In the genomic region with DNA sequence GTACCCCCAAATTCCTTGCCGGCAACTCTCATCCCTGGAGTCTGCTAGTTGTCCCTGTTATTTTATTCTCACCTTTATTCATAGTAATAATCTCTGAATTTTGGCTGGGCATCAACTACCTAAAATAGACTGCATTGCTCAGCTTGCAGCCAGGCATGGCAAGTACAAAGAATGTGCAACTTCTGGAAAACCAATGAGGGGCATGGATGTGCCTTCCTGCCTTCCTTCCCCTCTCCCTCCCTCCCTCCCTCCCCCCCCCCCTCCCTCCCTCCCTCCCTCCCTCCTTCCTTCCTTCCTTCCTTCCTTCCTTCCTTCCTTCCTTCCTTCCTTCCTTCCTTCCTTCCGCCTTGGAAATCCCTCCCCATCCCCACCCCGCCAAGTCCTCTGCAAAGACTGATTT, we compare ENCODE assay signal across 5 cellular contexts.
"Had no signal": no experiment of that assay in that cellular context is flagged by ENCODE, and none has a peak within 500 bp of the region (broad histone marks: within the 10 kb centered on the region; RNA-seq: fewer than 3 reads in every experiment).

No MANE protein-coding gene starts in this region.

- FAIRE-seq: HTR-8/SVneo, K562 had no signal

- H3K27ac ChIP-seq: HL-60 had no signal

- DNase-seq: IMR-90, KBM-7 had no signal

- H3K4me3 ChIP-seq: K562 had no signal

- ATAC-seq: K562 had no signal
